1 cellular context compared by ENCODE assay signal in the genomic region with DNA sequence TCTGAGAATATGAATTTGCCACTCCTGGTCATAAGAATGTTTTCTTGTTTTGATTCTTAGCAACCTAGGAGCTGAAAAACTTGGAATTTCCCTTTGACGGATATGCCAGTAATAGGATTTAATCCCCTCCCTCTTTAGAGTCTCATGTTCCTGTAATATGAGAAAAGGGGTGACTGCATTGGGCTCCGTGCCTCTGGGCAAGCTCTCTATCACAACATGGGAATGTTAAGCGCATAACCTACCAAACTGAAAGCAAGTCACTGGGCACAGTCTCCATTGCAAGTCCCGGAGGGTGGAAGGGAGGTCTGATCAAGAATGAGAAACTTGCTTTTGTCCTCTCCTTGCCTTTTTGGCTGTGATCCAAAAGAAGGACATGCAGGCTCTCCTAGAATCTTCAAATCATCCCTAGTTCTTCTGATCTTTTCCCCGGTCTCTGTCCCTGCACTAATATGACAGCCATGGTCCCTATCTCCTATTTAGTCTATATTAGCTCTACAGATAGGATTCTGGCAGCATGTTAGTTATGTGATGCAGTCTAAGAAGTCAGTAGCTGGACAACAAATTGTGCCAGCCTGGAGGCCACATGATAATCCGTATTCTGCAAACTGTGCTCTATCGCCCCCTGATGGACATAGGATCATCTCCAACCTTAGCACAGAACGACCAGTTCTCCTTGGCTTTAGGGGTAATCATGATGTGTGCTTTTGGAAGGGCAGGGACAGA.
A peak's percentile ranks its signal among the peaks of the same experiment; 100 is the strongest.
TF ChIP-seq lines count a peak whose summit lies in the region.

No MANE protein-coding gene starts in this region.

TF ChIP-seq in K562, 482 proteins besides CTCF, POLR2A, EP300 and RAD21 (continued from another document and continues in another):
- TF ChIP-seq, protein P1, sequence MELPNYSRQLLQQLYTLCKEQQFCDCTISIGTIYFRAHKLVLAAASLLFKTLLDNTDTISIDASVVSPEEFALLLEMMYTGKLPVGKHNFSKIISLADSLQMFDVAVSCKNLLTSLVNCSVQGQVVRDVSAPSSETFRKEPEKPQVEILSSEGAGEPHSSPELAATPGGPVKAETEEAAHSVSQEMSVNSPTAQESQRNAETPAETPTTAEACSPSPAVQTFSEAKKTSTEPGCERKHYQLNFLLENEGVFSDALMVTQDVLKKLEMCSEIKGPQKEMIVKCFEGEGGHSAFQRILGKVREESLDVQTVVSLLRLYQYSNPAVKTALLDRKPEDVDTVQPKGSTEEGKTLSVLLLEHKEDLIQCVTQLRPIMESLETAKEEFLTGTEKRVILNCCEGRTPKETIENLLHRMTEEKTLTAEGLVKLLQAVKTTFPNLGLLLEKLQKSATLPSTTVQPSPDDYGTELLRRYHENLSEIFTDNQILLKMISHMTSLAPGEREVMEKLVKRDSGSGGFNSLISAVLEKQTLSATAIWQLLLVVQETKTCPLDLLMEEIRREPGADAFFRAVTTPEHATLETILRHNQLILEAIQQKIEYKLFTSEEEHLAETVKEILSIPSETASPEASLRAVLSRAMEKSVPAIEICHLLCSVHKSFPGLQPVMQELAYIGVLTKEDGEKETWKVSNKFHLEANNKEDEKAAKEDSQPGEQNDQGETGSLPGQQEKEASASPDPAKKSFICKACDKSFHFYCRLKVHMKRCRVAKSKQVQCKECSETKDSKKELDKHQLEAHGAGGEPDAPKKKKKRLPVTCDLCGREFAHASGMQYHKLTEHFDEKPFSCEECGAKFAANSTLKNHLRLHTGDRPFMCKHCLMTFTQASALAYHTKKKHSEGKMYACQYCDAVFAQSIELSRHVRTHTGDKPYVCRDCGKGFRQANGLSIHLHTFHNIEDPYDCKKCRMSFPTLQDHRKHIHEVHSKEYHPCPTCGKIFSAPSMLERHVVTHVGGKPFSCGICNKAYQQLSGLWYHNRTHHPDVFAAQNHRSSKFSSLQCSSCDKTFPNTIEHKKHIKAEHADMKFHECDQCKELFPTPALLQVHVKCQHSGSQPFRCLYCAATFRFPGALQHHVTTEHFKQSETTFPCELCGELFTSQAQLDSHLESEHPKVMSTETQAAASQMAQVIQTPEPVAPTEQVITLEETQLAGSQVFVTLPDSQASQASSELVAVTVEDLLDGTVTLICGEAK (IDR thresholded peaks at IDR 0.05), result no peak
- TF ChIP-seq, protein P1 (CRISPR knock-in tag; IDR thresholded peaks at IDR 0.05), result no peak
- TF ChIP-seq, protein P2, sequence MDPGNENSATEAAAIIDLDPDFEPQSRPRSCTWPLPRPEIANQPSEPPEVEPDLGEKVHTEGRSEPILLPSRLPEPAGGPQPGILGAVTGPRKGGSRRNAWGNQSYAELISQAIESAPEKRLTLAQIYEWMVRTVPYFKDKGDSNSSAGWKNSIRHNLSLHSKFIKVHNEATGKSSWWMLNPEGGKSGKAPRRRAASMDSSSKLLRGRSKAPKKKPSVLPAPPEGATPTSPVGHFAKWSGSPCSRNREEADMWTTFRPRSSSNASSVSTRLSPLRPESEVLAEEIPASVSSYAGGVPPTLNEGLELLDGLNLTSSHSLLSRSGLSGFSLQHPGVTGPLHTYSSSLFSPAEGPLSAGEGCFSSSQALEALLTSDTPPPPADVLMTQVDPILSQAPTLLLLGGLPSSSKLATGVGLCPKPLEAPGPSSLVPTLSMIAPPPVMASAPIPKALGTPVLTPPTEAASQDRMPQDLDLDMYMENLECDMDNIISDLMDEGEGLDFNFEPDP (CRISPR knock-in tag; IDR thresholded peaks at IDR 0.05), result no peak
- TF ChIP-seq, protein P3, sequence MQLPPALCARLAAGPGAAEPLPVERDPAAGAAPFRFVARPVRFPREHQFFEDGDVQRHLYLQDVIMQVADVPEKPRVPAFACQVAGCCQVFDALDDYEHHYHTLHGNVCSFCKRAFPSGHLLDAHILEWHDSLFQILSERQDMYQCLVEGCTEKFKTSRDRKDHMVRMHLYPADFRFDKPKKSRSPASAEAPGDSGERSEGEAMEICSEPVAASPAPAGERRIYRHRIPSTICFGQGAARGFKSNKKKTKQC (CRISPR knock-in tag; IDR thresholded peaks at IDR 0.05), result no peak
- TF ChIP-seq, protein P4, sequence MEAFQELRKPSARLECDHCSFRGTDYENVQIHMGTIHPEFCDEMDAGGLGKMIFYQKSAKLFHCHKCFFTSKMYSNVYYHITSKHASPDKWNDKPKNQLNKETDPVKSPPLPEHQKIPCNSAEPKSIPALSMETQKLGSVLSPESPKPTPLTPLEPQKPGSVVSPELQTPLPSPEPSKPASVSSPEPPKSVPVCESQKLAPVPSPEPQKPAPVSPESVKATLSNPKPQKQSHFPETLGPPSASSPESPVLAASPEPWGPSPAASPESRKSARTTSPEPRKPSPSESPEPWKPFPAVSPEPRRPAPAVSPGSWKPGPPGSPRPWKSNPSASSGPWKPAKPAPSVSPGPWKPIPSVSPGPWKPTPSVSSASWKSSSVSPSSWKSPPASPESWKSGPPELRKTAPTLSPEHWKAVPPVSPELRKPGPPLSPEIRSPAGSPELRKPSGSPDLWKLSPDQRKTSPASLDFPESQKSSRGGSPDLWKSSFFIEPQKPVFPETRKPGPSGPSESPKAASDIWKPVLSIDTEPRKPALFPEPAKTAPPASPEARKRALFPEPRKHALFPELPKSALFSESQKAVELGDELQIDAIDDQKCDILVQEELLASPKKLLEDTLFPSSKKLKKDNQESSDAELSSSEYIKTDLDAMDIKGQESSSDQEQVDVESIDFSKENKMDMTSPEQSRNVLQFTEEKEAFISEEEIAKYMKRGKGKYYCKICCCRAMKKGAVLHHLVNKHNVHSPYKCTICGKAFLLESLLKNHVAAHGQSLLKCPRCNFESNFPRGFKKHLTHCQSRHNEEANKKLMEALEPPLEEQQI (IDR thresholded peaks at IDR 0.05), result peak; percentile 81; the same call in 1 of the 2 replicates
- TF ChIP-seq, protein P5, sequence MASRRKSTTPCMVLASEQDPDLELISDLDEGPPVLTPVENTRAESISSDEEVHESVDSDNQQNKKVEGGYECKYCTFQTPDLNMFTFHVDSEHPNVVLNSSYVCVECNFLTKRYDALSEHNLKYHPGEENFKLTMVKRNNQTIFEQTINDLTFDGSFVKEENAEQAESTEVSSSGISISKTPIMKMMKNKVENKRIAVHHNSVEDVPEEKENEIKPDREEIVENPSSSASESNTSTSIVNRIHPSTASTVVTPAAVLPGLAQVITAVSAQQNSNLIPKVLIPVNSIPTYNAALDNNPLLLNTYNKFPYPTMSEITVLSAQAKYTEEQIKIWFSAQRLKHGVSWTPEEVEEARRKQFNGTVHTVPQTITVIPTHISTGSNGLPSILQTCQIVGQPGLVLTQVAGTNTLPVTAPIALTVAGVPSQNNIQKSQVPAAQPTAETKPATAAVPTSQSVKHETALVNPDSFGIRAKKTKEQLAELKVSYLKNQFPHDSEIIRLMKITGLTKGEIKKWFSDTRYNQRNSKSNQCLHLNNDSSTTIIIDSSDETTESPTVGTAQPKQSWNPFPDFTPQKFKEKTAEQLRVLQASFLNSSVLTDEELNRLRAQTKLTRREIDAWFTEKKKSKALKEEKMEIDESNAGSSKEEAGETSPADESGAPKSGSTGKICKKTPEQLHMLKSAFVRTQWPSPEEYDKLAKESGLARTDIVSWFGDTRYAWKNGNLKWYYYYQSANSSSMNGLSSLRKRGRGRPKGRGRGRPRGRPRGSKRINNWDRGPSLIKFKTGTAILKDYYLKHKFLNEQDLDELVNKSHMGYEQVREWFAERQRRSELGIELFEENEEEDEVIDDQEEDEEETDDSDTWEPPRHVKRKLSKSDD (conservative IDR thresholded peaks at IDR 0.05; ENCODE audit: low read length), result no peak
- no peak for TF ChIP-seq ZKSCAN8 (CRISPR knock-in tag; IDR thresholded peaks at IDR 0.05)
- TF ChIP-seq, protein P6, sequence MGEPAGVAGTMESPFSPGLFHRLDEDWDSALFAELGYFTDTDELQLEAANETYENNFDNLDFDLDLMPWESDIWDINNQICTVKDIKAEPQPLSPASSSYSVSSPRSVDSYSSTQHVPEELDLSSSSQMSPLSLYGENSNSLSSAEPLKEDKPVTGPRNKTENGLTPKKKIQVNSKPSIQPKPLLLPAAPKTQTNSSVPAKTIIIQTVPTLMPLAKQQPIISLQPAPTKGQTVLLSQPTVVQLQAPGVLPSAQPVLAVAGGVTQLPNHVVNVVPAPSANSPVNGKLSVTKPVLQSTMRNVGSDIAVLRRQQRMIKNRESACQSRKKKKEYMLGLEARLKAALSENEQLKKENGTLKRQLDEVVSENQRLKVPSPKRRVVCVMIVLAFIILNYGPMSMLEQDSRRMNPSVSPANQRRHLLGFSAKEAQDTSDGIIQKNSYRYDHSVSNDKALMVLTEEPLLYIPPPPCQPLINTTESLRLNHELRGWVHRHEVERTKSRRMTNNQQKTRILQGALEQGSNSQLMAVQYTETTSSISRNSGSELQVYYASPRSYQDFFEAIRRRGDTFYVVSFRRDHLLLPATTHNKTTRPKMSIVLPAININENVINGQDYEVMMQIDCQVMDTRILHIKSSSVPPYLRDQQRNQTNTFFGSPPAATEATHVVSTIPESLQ (CRISPR knock-in tag; IDR thresholded peaks at IDR 0.05), result 0 out of 2 replicates have a peak, but pooled peaks have one; percentile 22
- TF ChIP-seq, protein P7, sequence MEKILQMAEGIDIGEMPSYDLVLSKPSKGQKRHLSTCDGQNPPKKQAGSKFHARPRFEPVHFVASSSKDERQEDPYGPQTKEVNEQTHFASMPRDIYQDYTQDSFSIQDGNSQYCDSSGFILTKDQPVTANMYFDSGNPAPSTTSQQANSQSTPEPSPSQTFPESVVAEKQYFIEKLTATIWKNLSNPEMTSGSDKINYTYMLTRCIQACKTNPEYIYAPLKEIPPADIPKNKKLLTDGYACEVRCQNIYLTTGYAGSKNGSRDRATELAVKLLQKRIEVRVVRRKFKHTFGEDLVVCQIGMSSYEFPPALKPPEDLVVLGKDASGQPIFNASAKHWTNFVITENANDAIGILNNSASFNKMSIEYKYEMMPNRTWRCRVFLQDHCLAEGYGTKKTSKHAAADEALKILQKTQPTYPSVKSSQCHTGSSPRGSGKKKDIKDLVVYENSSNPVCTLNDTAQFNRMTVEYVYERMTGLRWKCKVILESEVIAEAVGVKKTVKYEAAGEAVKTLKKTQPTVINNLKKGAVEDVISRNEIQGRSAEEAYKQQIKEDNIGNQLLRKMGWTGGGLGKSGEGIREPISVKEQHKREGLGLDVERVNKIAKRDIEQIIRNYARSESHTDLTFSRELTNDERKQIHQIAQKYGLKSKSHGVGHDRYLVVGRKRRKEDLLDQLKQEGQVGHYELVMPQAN (IDR thresholded peaks at IDR 0.05; ENCODE audit: borderline replicate concordance), result no peak
